8 cellular contexts compared by ENCODE assay signal in genomic region chr6:29834564-29835436, GRCh38. TPM values are rescaled to one million over a fixed set of nuclear protein-coding genes. Genes with fewer than 3 reads are reported as not detected.
DNase-seq lines count a peak whose midpoint lies in the region; ATAC-seq and TF ChIP-seq lines count a peak whose summit lies in the region.

No MANE protein-coding gene starts in this region.

- H3K36me3 ChIP-seq in sigmoid colon, result no peaks in the 10 kb centered on the region

- WGBS in sigmoid colon, 2 donors, result 25 to 27% methylated on average over 16 of the region's 16 CpGs

- no peak overlapping the region for H3K4me3 ChIP-seq in sigmoid colon

- H3K9me3 ChIP-seq in sigmoid colon, result no peaks in the 10 kb centered on the region

- DNase-seq in ELR (ENCODE audit: low read depth) (peak; percentile 27), NCI-H1105 (lab: John Stamatoyannopoulos, UW) (peak; percentile 7), foreskin keratinocyte (no peak), sigmoid colon (no peak)
- DNase-seq in activated T-cell treated with anti-CD3 and anti-CD28 coated beads, Interleukin-2, amount 50 U/mL, for 1 hour, result peak; percentile 72

- TF ChIP-seq CTCF in foreskin keratinocyte (conservative IDR thresholded peaks at IDR 0.05) (peak; percentile 86), sigmoid colon (IDR thresholded peaks at IDR 0.05) (peak in 3 of 4 experiments; percentile 48 to 79 (median 63))

- H3K27ac ChIP-seq in foreskin keratinocyte (no peak overlapping the region), sigmoid colon (no peak overlapping the region)

- TF ChIP-seq POLR2A in sigmoid colon (IDR thresholded peaks at IDR 0.05), result no peak

- H3K4me1 ChIP-seq in foreskin keratinocyte (no peaks in the 10 kb centered on the region), sigmoid colon (no peaks in the 10 kb centered on the region)

- peak; percentile 31 for ATAC-seq in foreskin keratinocyte
- ATAC-seq in HG03571 (IDR thresholded peaks at IDR 0.05; ENCODE audit: unreplicated experiment), result no peak
- ATAC-seq in GM21576 (IDR thresholded peaks at IDR 0.05; ENCODE audit: unreplicated experiment), result no peak
- no peak for ATAC-seq in HG03159 (IDR thresholded peaks at IDR 0.05; ENCODE audit: unreplicated experiment)

- H3K27me3 ChIP-seq in foreskin keratinocyte (peaks cover 43% of the 10 kb centered on the region), sigmoid colon (peaks cover 0 to 51% (median 6%) of the 10 kb centered on the region in 3 donors)

- no peak for TF ChIP-seq EP300 in sigmoid colon (IDR thresholded peaks at IDR 0.05)

- intact Hi-C loops in sigmoid colon (cut with DNase I), result loop anchor here (1.0 to 5.0 kb wide), 3 partner anchors 82 to 129 kb away; no protein-coding TSS in a partner anchor

RNA-seq across cellular contexts. Expression of gene HLA-G, which starts 7.2 kb away (rescaled TPM):
- total RNA-seq in foreskin keratinocyte, result 1.7 and 2.5 TPM in 2 replicates
- 1.9 and 4.2 TPM in 2 replicates for polyA plus RNA-seq in foreskin keratinocyte
- not detected for total RNA-seq in sigmoid colon
- polyA plus RNA-seq in sigmoid colon, result under 1 TPM in 1 of 3 donors, not detected in 2; 0.09 TPM

Comparison
In these comparisons a context has a peak if more than half of its experiments do, and no peak if none do; other contexts are left out.
1. DNase-seq: peak in ELR (single experiment), NCI-H1105 (single experiment) and activated T-cell treated with anti-CD3 and anti-CD28 coated beads, Interleukin-2, amount 50 U/mL, for 1 hour (single experiment); none in foreskin keratinocyte (0 of 2) and sigmoid colon (single experiment).